ENCODE assay signal across 13 cellular contexts in the genomic region with DNA sequence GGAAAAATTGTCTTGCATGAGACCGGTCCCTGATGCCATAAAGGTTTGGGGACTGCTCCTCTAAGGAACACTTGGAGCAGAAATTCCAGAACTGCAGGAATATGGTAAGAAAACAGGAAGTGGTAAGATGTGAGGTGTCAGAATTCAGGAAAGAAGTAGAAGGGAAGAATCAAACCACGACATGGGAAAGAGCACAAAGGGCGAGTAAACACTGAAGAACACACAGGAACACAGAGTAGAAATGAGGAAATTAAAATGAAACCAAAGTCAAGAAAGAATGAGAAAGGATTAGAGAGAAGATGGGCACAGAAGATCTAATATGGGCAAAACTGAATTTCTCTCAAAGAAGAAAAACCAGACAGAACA. TPM values are rescaled to one million over a fixed set of nuclear protein-coding genes. Genes with fewer than 3 reads are reported as not detected.
DNase-seq lines count a peak whose midpoint lies in the region; ATAC-seq, FAIRE-seq and TF ChIP-seq lines count a peak whose summit lies in the region.
"Not testable (repeated sequence)": the region's sequence is repeated elsewhere in the genome, so short reads cannot be mapped to it uniquely, and the experiment has no call there.
"Had no signal": no experiment of that assay in that cellular context is flagged by ENCODE, and none has a peak within 500 bp of the region (broad histone marks: within the 10 kb centered on the region; RNA-seq: fewer than 3 reads in every experiment).

No MANE protein-coding gene starts in this region.

- in situ Hi-C loops in K562 (cut with MboI); HepG2 (cut with HindIII; ENCODE audit: extremely low pct_ligation_motif_present, low pct_unique_long_range_greater_than_20kb): not testable (repeated sequence)

- H3F3A ChIP-seq in PC-3 (ENCODE audit: low read length, unreplicated experiment); smooth muscle cell (ENCODE audit: low read depth): not testable (repeated sequence)

- H3K36me3 Mint-ChIP-seq in HFFc6 (ENCODE audit: low read depth); activated T-helper 17 cell treated with anti-CD3 and anti-CD28 coated beads, Interleukin-2, amount 50 U/mL, for 72 hours (ENCODE audit: low read depth): not testable (repeated sequence)

- H3K27ac Mint-ChIP-seq in HFFc6 = peak overlapping the region; percentile 29; the same call in 1 of the 2 replicates
- H3K27ac Mint-ChIP-seq in activated T-helper 17 cell treated with anti-CD3 and anti-CD28 coated beads, Interleukin-2, amount 50 U/mL, for 72 hours = not testable (repeated sequence)

- intact Hi-C loops in PC-3 (cut with micrococcal nuclease); K562 (cut with micrococcal nuclease); HepG2 (cut with micrococcal nuclease; ENCODE audit: unreplicated experiment): not testable (repeated sequence)

- not testable (repeated sequence) for H3K9me3 Mint-ChIP-seq in HFFc6; activated T-helper 17 cell treated with anti-CD3 and anti-CD28 coated beads, Interleukin-2, amount 50 U/mL, for 72 hours

- WGBS in K562 (ENCODE audit: insufficient coverage, low coverage, missing lambda C conversion rate) = no CpG with 5 or more reads among the region's 3 CpGs
- WGBS in HepG2 (ENCODE audit: low lambda C conversion rate) = 24% methylated on average over 2 of the region's 3 CpGs
- 83% methylated on average over 2 of the region's 3 CpGs for WGBS in smooth muscle cell (ENCODE audit: low lambda C conversion rate)

- H3K4me1 ChIP-seq in PC-3 (ENCODE audit: insufficient read depth, low read length); K562 (replicated peaks in 1 of 2; ENCODE audit: control insufficient read depth in 2 of 2, insufficient read depth in 2 of 2, low read length in 2 of 2); HepG2 (ENCODE audit: insufficient read depth, low read length); smooth muscle cell (ENCODE audit: low read depth): not testable (repeated sequence)

- peak overlapping the region; percentile 68 for H2AFZ ChIP-seq in PC-3 (ENCODE audit: low read length)
- peak overlapping the region; percentile 68 for H2AFZ ChIP-seq in K562 (ENCODE audit: low read depth, low read length)
- not testable (repeated sequence) for H2AFZ ChIP-seq in HepG2 (ENCODE audit: low read length)
- H2AFZ ChIP-seq in smooth muscle cell (ENCODE audit: low read depth) = peak overlapping the region; percentile 79

- not testable (repeated sequence) for TF ChIP-seq RAD21 in K562 (CRISPR knock-in tag; conservative IDR thresholded peaks at IDR 0.05 in 1 of 2, IDR thresholded peaks at IDR 0.05 in 1 of 2); HepG2 (CRISPR knock-in tag; IDR thresholded peaks at IDR 0.05)

- H3K27me3 Mint-ChIP-seq in HFFc6 (ENCODE audit: insufficient read depth); activated T-helper 17 cell treated with anti-CD3 and anti-CD28 coated beads, Interleukin-2, amount 50 U/mL, for 72 hours: not testable (repeated sequence)

- not testable (repeated sequence) for H3K4me1 Mint-ChIP-seq in HFFc6 (ENCODE audit: low read depth); activated T-helper 17 cell treated with anti-CD3 and anti-CD28 coated beads, Interleukin-2, amount 50 U/mL, for 72 hours

- H3K36me3 ChIP-seq in PC-3 (ENCODE audit: low read depth, low read length); K562 (ENCODE audit: control insufficient read depth, insufficient read depth, low read length); HepG2 (replicated peaks in 1 of 2; ENCODE audit: control insufficient read depth in 1 of 2, insufficient read depth in 2 of 2, low read length in 2 of 2); smooth muscle cell (ENCODE audit: low read depth): not testable (repeated sequence)

- peak overlapping the region; percentile 53; the same call in 1 of the 2 replicates for H3K4me3 ChIP-seq in PC-3 (ENCODE audit: low read length)
- not testable (repeated sequence) for H3K4me3 ChIP-seq in K562; HepG2 (replicated peaks in 1 of 3; ENCODE audit: insufficient read depth in 1 of 3, low read depth in 2 of 3, low read length in 3 of 3); smooth muscle cell

- H3K27me3 ChIP-seq in PC-3 (ENCODE audit: low read length); K562 (ENCODE audit: control insufficient read depth in 2 of 2, insufficient read depth in 2 of 2, low read length in 2 of 2); HepG2 (ENCODE audit: control insufficient read depth in 1 of 2, insufficient read depth in 2 of 2, low read length in 2 of 2); smooth muscle cell (ENCODE audit: low read depth): not testable (repeated sequence)

- ATAC-seq in PC-3 (peak; percentile 49), K562 (peak; percentile 35), HepG2 (peak; percentile 70)
- ATAC-seq in activated T-helper 17 cell treated with anti-CD3 and anti-CD28 coated beads, Interleukin-2, amount 50 U/mL, for 72 hours (replicated peaks) = peak; percentile 8

- not testable (repeated sequence) for TF ChIP-seq POLR2A in K562 (conservative IDR thresholded peaks at IDR 0.05); HepG2 (IDR thresholded peaks at IDR 0.05; ENCODE audit: insufficient read depth in 1 of 2, low read depth in 2 of 2, low read length in 2 of 2)

- CTCF ChIA-PET in PC-3 (lab: Charles Lee); K562 (lab: Yijun Ruan, JAX; ENCODE audit: low intra/inter-chr PET ratio); HepG2 (lab: Yijun Ruan, JAX; ENCODE audit: low intra/inter-chr PET ratio, low total read pairs): not testable (repeated sequence)

- FAIRE-seq in K562 (lab: Jason Lieb, UNC); HepG2 (lab: Jason Lieb, UNC): not testable (repeated sequence)

- not testable (repeated sequence) for H3K9me2 ChIP-seq in PC-3 (replicated peaks; ENCODE audit: low read length)

- H3K79me2 ChIP-seq in PC-3 (ENCODE audit: low read length); K562 (ENCODE audit: control insufficient read depth, insufficient read depth, low read length); HepG2 (ENCODE audit: insufficient read depth, low read length); smooth muscle cell (ENCODE audit: low read depth): not testable (repeated sequence)

- not testable (repeated sequence) for H3K9me1 ChIP-seq in K562 (ENCODE audit: control insufficient read depth, insufficient read depth, low read length)

- TSS peak; percentile 89 for BruUV-seq in PC-3 (replicated peaks; lab: Mats Ljungman, UMichigan)
- not testable (repeated sequence) for BruUV-seq in K562 (replicated peaks; lab: Mats Ljungman, UMichigan); HepG2 (replicated peaks; lab: Mats Ljungman, UMichigan)

- not testable (repeated sequence) for DNase-seq in HFFc6; K562 (ENCODE audit: extremely low read depth in 1 of 4, low spot score in 3 of 4); epithelial cell of prostate (ENCODE audit: low read depth, low spot score); HepG2 (ENCODE audit: low spot score); smooth muscle cell (lab: John Stamatoyannopoulos, UW; ENCODE audit: unreplicated experiment)
- peak; percentile 12 for DNase-seq in PC-3

- H3K9ac ChIP-seq in PC-3 (ENCODE audit: low read length) = 0 out of 2 replicates have a peak overlapping the region, but pooled peaks have one; percentile 27
- not testable (repeated sequence) for H3K9ac ChIP-seq in K562 (ENCODE audit: insufficient read depth in 1 of 2, low read depth in 2 of 2, low read length in 2 of 2); HepG2 (ENCODE audit: insufficient read depth, low read depth, low read length); smooth muscle cell (ENCODE audit: low read depth)

- H3K4me3 Mint-ChIP-seq in HFFc6; activated T-helper 17 cell treated with anti-CD3 and anti-CD28 coated beads, Interleukin-2, amount 50 U/mL, for 72 hours: not testable (repeated sequence)

- not testable (repeated sequence) for H4K20me1 ChIP-seq in PC-3 (ENCODE audit: low read length); K562 (replicated peaks; ENCODE audit: control insufficient read depth, insufficient read depth, low read length); HepG2 (ENCODE audit: insufficient read depth, low read length); smooth muscle cell (ENCODE audit: low read depth)

- not testable (repeated sequence) for TF ChIP-seq CTCF in HFFc6 (IDR thresholded peaks at IDR 0.05); PC-3 (conservative IDR thresholded peaks at IDR 0.05; ENCODE audit: low read depth, low read length); K562 (IDR thresholded peaks at IDR 0.05 in 2 of 3, conservative IDR thresholded peaks at IDR 0.05 in 1 of 3; ENCODE audit: insufficient read depth in 2 of 3, low read depth in 1 of 3, low read length in 3 of 3); HepG2 (CRISPR knock-in tag; IDR thresholded peaks at IDR 0.05); smooth muscle cell (IDR thresholded peaks at IDR 0.05; ENCODE audit: borderline replicate concordance, insufficient read depth, poor library complexity, severe bottlenecking)

- not testable (repeated sequence) for TF ChIP-seq EP300 in K562 (IDR thresholded peaks at IDR 0.05; ENCODE audit: low read length); HepG2 (IDR thresholded peaks at IDR 0.05; ENCODE audit: low read depth in 2 of 2, low read length in 2 of 2); HepG2 (CRISPR knock-in tag; IDR thresholded peaks at IDR 0.05; ENCODE audit: borderline replicate concordance)

- H3K4me2 ChIP-seq in PC-3 (ENCODE audit: low read length) (peak overlapping the region; percentile 78), HepG2 (ENCODE audit: low read depth, low read length) (peak overlapping the region; percentile 45; the same call in 1 of the 2 replicates), smooth muscle cell (peak overlapping the region; percentile 59)
- H3K4me2 ChIP-seq in K562 (ENCODE audit: insufficient read depth, low read length) = not testable (repeated sequence)

- POLR2A ChIA-PET in PC-3 (lab: Charles Lee; ENCODE audit: unreplicated experiment); K562 (lab: Yijun Ruan, JAX); HepG2 (lab: Yijun Ruan, JAX): not testable (repeated sequence)

- H3K9me3 ChIP-seq in PC-3 (ENCODE audit: low read length); K562 (replicated peaks; ENCODE audit: control insufficient read depth, insufficient read depth, low read depth, low read length); HepG2 (ENCODE audit: low read length); smooth muscle cell (replicated peaks; ENCODE audit: low read depth): not testable (repeated sequence)

- peak overlapping the region; percentile 68 for H3K27ac ChIP-seq in PC-3 (ENCODE audit: low read length)
- not testable (repeated sequence) for H3K27ac ChIP-seq in K562 (ENCODE audit: extremely low read depth, low read depth, low read length); HepG2 (ENCODE audit: extremely low read length, insufficient read depth, low read length)
- peak overlapping the region; percentile 22 for H3K27ac ChIP-seq in epithelial cell of prostate
- peak overlapping the region; percentile 66 for H3K27ac ChIP-seq in smooth muscle cell (ENCODE audit: low read depth)

RNA-seq across cellular contexts. Expression of a gene that starts 28.5 kb away (rescaled TPM):
- not detected for total RNA-seq in HFFc6 (2021; fragmentation: NEBNext Ultra II Directional; extraction: Animal tissue kit (Norgen Biotek cat#: 25700))
- total RNA-seq in PC-3 (2014; rRNA removed) (not detected in 2 replicates), K562 (2014; rRNA removed) (not detected in 2 replicates), K562 (2014; rRNA removed; fragmentation: Illumina TruSeq; extraction: Trizol) (not detected in 2 replicates), K562 (2015; rRNA removed; fragmentation: Illumina TruSeq; extraction: Trizol) (not detected in 2 replicates), K562 (2021) (0.11 TPM in 1 of 2 replicates, not detected in the other), HepG2 (2016; rRNA removed; fragmentation: Illumina TruSeq; extraction: Trizol) (not detected in 2 replicates), smooth muscle cell (not detected in 2 replicates)
- total RNA-seq in activated T-helper 17 cell treated with anti-CD3 and anti-CD28 coated beads, Interleukin-2, amount 50 U/mL, for 72 hours = not detected
- 0.67 and 2.1 TPM in 2 replicates for total RNA-seq in K562 (2011; cell fraction: chromatin; rRNA removed; ENCODE audit: low replicate concordance)
- total RNA-seq in K562 (2011; cell fraction: nucleolus; rRNA removed) = 0.39 TPM in 1 of 2 replicates, not detected in the other
- total RNA-seq in K562 (2011; cell fraction: nucleoplasm; rRNA removed) = 1.3 and 1.9 TPM in 2 replicates
- polyA plus RNA-seq in K562 (2011; rRNA removed) (0.11 and 0.42 TPM in 2 replicates), K562 (2014; fragmentation: Illumina TruSeq; extraction: Trizol) (not detected in 2 replicates), K562 (2014; fragmentation: Nextera tagmentation; extraction: Ambion mirVana) (under 1 TPM in 1 of 2 experiments, not detected in 1; 0.14 TPM), K562 (2014; rRNA removed) (not detected in 2 replicates), HepG2 (2011; rRNA removed) (not detected in 2 replicates), smooth muscle cell (0.19 TPM in 1 of 2 replicates, not detected in the other)
- polyA plus RNA-seq in K562 (2011; cell fraction: cytosol; rRNA removed) = 0.38 TPM in 1 of 2 replicates, not detected in the other
- 0.26 and 0.86 TPM in 2 replicates for polyA plus RNA-seq in K562 (2011; cell fraction: nucleus; rRNA removed)
- polyA plus RNA-seq in K562 (2012) = 0.40 and 0.44 TPM in 2 replicates
- polyA minus RNA-seq in K562 (2011; rRNA and poly(A)+ RNA removed) = 0.28 and 0.51 TPM in 2 replicates
- not detected in 2 replicates for polyA minus RNA-seq in K562 (2011; cell fraction: cytosol; rRNA and poly(A)+ RNA removed)
- polyA minus RNA-seq in K562 (2011; cell fraction: nucleus; rRNA and poly(A)+ RNA removed) = 0.56 TPM in 1 of 2 replicates, not detected in the other
- not detected in 2 replicates for total RNA-seq in HepG2 (2016; cell fraction: cytosol; rRNA removed; fragmentation: Illumina TruSeq; extraction: Trizol; ENCODE audit: low read depth)
- total RNA-seq in HepG2 (2016; cell fraction: insoluble cytoplasmic fraction; rRNA removed; fragmentation: Illumina TruSeq; extraction: Trizol) = not detected in 2 replicates
- total RNA-seq in HepG2 (2016; cell fraction: membrane; rRNA removed; fragmentation: Illumina TruSeq; extraction: Trizol) = not detected in 2 replicates
- not detected in 2 replicates for total RNA-seq in HepG2 (2016; cell fraction: nucleus; rRNA removed; fragmentation: Illumina TruSeq; extraction: Trizol)
- polyA plus RNA-seq in HepG2 (2011; cell fraction: cytosol; rRNA removed) = not detected in 2 replicates
- polyA plus RNA-seq in HepG2 (2011; cell fraction: nucleus; rRNA removed) = not detected in 2 replicates
- 0.13 TPM in 1 of 2 replicates, not detected in the other for polyA plus RNA-seq in HepG2 (2012)
- polyA plus RNA-seq in HepG2 (2016; cell fraction: cytosol; fragmentation: Illumina TruSeq; extraction: Trizol; ENCODE audit: low read depth) = not detected in 2 replicates
- not detected in 2 replicates for polyA plus RNA-seq in HepG2 (2016; cell fraction: insoluble cytoplasmic fraction; fragmentation: Illumina TruSeq; extraction: Trizol; ENCODE audit: low read depth)
- not detected in 2 replicates for polyA plus RNA-seq in HepG2 (2016; cell fraction: membrane; fragmentation: Illumina TruSeq; extraction: Trizol; ENCODE audit: low read depth)
- polyA plus RNA-seq in HepG2 (2016; cell fraction: nucleus; fragmentation: Illumina TruSeq; extraction: Trizol; ENCODE audit: insufficient read depth, low read depth) = not detected in 2 replicates
- polyA minus RNA-seq in HepG2 (2011; rRNA and poly(A)+ RNA removed; ENCODE audit: low replicate concordance) = not detected in 2 replicates
- polyA minus RNA-seq in HepG2 (2011; cell fraction: cytosol; rRNA and poly(A)+ RNA removed) = not detected in 2 replicates
- not detected in 2 replicates for polyA minus RNA-seq in HepG2 (2011; cell fraction: nucleus; rRNA and poly(A)+ RNA removed)
- total RNA-seq: Caco-2; CD4-positive, alpha-beta T cell; H4; HT1080 had no signal
- polyA plus RNA-seq: BJ, IgD-negative memory B cell had no signal

Comparison
In these comparisons a context has a peak if more than half of its experiments do, and no peak if none do; other contexts are left out.
1. ATAC-seq: peak in every context shown above with its lines; median percentile 70 in HepG2; 49 in PC-3; 35 in K562; 8 in activated T-helper 17 cell treated with anti-CD3 and anti-CD28 coated beads, Interleukin-2, amount 50 U/mL, for 72 hours.